Comparison of ENCODE assay signal across 1 cellular context in genomic region chr1:67441183-67441582, GRCh38.
TF ChIP-seq lines count a peak whose summit lies in the region.

No MANE protein-coding gene starts in this region.

TF ChIP-seq in GM23338, 12 proteins besides CTCF, POLR2A, EP300 and RAD21 (continued from another document):
- TF ChIP-seq ZNF462 (CRISPR knock-in tag; IDR thresholded peaks at IDR 0.05): no peak
- no peak for TF ChIP-seq EZH2phosphoT487 (IDR thresholded peaks at IDR 0.05; ENCODE audit: unreplicated experiment)
- TF ChIP-seq JUNB (IDR thresholded peaks at IDR 0.05; ENCODE audit: unreplicated experiment): no peak
- no peak for TF ChIP-seq NANOG (IDR thresholded peaks at IDR 0.05; ENCODE audit: borderline replicate concordance)
- no peak for TF ChIP-seq POLR2AphosphoS5 (IDR thresholded peaks at IDR 0.05; ENCODE audit: low read depth)
- no peak for TF ChIP-seq ZNF114 (CRISPR knock-in tag; IDR thresholded peaks at IDR 0.05)
